15 cellular contexts compared by ENCODE assay signal in the genomic region with DNA sequence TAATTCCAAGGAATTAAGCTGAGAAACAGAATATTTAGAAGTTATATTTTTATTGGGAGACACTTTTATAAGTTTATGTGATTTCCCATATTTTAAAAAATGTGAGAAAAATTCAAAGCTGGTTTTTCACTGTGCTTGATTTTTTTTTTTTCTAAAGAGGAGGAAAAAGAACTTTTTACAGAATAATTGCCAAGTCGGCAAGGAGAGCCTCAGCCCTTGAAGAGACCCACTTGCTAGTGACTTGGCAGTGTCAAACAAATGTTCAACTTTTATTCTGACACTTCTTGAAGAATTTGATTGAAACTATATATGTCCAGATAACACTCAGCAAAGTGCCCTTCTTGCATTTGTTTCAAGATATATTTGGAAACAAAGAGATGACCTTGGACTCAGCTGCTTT. TPM values are rescaled to one million over a fixed set of nuclear protein-coding genes. Genes with fewer than 3 reads are reported as not detected.
DNase-seq lines count a peak whose midpoint lies in the region; ATAC-seq and TF ChIP-seq lines count a peak whose summit lies in the region.
"Had no signal": no experiment of that assay in that cellular context is flagged by ENCODE, and none has a peak within 500 bp of the region (broad histone marks: within the 10 kb centered on the region; RNA-seq: fewer than 3 reads in every experiment).

No MANE protein-coding gene starts in this region.

- H3K36me3 ChIP-seq in heart left ventricle (no peaks in the 10 kb centered on the region), heart right ventricle (no peaks in the 10 kb centered on the region), testis (ENCODE audit: low read depth, missing control alignments) (no peaks in the 10 kb centered on the region)
- H3K36me3 ChIP-seq in effector memory CD4-positive, alpha-beta T cell (ENCODE audit: control insufficient read depth, insufficient read depth, low read length): no peaks in the 10 kb centered on the region

- no peak for DNase-seq in heart left ventricle
- DNase-seq in left cardiac atrium: no peak
- DNase-seq in heart right ventricle: no peak
- DNase-seq in myocyte (ENCODE audit: low read depth): peak; percentile 49
- no peak for DNase-seq in testis
- no peak for DNase-seq in effector memory CD4-positive, alpha-beta T cell
- DNase-seq: C1 segment of cervical spinal cord; Calu3; CD4-positive, alpha-beta T cell; DMS 273 treated with DMSO at 0.1 percent for 48 hours; GM23248 had no signal

- H3K27ac ChIP-seq in heart left ventricle: peak overlapping the region in 11 of 12 donors; percentile 5 to 79 (median 58)
- peak overlapping the region; percentile 42 to 83 (median 70) for H3K27ac ChIP-seq in heart right ventricle
- peak overlapping the region; percentile 59 to 72 for H3K27ac ChIP-seq in testis
- no peak overlapping the region for H3K27ac ChIP-seq in effector memory CD4-positive, alpha-beta T cell (ENCODE audit: insufficient read depth, low read length, poor library complexity, severe bottlenecking)
- H3K27ac ChIP-seq: GM23248 had no signal

- H3K4me3 ChIP-seq in heart left ventricle (no peak overlapping the region), heart right ventricle (no peak overlapping the region), testis (no peak overlapping the region)
- H3K4me3 ChIP-seq in effector memory CD4-positive, alpha-beta T cell (ENCODE audit: insufficient read depth, low read depth, low read length, poor library complexity, severe bottlenecking): no peak overlapping the region
- H3K4me3 ChIP-seq: GM12878, GM23248 had no signal

- H3K9me3 ChIP-seq in heart left ventricle (no peaks in the 10 kb centered on the region), heart right ventricle (no peaks in the 10 kb centered on the region), testis (no peaks in the 10 kb centered on the region)
- H3K9me3 ChIP-seq in effector memory CD4-positive, alpha-beta T cell (ENCODE audit: control insufficient read depth, low read length): no peaks in the 10 kb centered on the region

- TF ChIP-seq CTCF in heart left ventricle (IDR thresholded peaks at IDR 0.05): no peak
- TF ChIP-seq CTCF in heart right ventricle (IDR thresholded peaks at IDR 0.05): no peak
- no peak for TF ChIP-seq CTCF in testis (IDR thresholded peaks at IDR 0.05)

- TF ChIP-seq POLR2A in heart left ventricle (IDR thresholded peaks at IDR 0.05) (no peak), testis (IDR thresholded peaks at IDR 0.05) (no peak)

- H3K27me3 ChIP-seq in heart left ventricle (no peaks in the 10 kb centered on the region), heart right ventricle (no peaks in the 10 kb centered on the region), testis (no peaks in the 10 kb centered on the region)
- H3K27me3 ChIP-seq in effector memory CD4-positive, alpha-beta T cell (replicated peaks; ENCODE audit: control insufficient read depth, insufficient read depth, low read length, poor library complexity, severe bottlenecking): no peaks in the 10 kb centered on the region

- intact Hi-C loops in heart left ventricle (cut with DNase I) (loop anchor here in 7 of 10 donors (10.0 kb wide), 4 partner anchors 46 to 134 kb away; a partner anchor contains a TSS), left cardiac atrium (cut with DNase I) (loop anchor here in 1 of 2 donors (10.0 kb wide), 1 partner anchor 124 kb away; no protein-coding TSS in a partner anchor), heart right ventricle (cut with DNase I) (loop anchor here in 4 of 10 donors (5.0 to 10.0 kb wide), 3 partner anchors 54 to 124 kb away; a partner anchor contains a TSS), testis (cut with DNase I; ENCODE audit: low total_unique reads) (loop anchor here (10.0 kb wide), 1 partner anchor 124 kb away; no protein-coding TSS in a partner anchor)

- ATAC-seq in heart left ventricle (peak in 2 of 4 donors; percentile 33 to 34), left cardiac atrium (no peak), heart right ventricle (no peak), GM19467 (IDR thresholded peaks at IDR 0.05; ENCODE audit: unreplicated experiment) (no peak), HG03280 (IDR thresholded peaks at IDR 0.05; ENCODE audit: unreplicated experiment) (no peak)
- ATAC-seq: GM12878, HCT116 had no signal

- 21 to 39% (median 28%) methylated on average over 1 of the region's 1 CpG for WGBS in heart left ventricle, 4 donors
- 35 to 37% methylated on average over 1 of the region's 1 CpG for WGBS in heart right ventricle, 2 donors
- 24 to 30% methylated on average over 1 of the region's 1 CpG for whole genome bisulfite sequencing in testis, 2 donors

- H3K4me1 ChIP-seq in heart left ventricle: peaks cover 0 to 56% (median 17%) of the 10 kb centered on the region in 12 donors
- peaks cover 2 to 42% (median 26%) of the 10 kb centered on the region in 9 donors for H3K4me1 ChIP-seq in heart right ventricle
- peaks cover 53% of the 10 kb centered on the region for H3K4me1 ChIP-seq in testis
- H3K4me1 ChIP-seq in effector memory CD4-positive, alpha-beta T cell (ENCODE audit: control insufficient read depth, insufficient read depth, low read length, poor library complexity, severe bottlenecking): no peaks in the 10 kb centered on the region

RNA-seq across cellular contexts. Expression of a gene that starts 52.3 kb away (rescaled TPM):
- total RNA-seq in heart left ventricle (1,000 to 10,000 TPM; 1,194 to 2,963 (median 1,871) TPM), left cardiac atrium (1,000 to 10,000 TPM; 2,696 to 3,455 TPM), heart right ventricle (1,000 to 10,000 TPM; 1,003 to 4,750 (median 1,632) TPM), myocyte (438 and 959 TPM in 2 replicates), testis (100 to 1,000 TPM; 205 to 226 TPM)
- polyA plus RNA-seq in heart left ventricle (1,000 to 10,000 TPM in 1 of 2 donors, 100 to 1,000 TPM in 1; 494 to 1,113 TPM), heart right ventricle (100 to 1,000 TPM; 316 to 678 TPM), testis (ENCODE audit: insufficient read depth, low read depth, low replicate concordance) (291 TPM)
- 245 TPM for polyA plus RNA-seq in myocyte (2012)
